Comparison of ENCODE assay signal across 1 cellular context in genomic region chr7:43583424-43584199, GRCh38.
TF ChIP-seq lines count a peak whose summit lies in the region.

No MANE protein-coding gene starts in this region.

TF ChIP-seq in K562, 482 proteins besides CTCF, POLR2A, EP300 and RAD21 (continued from another document and continues in another):
- TF ChIP-seq KDM4B (IDR thresholded peaks at IDR 0.05; ENCODE audit: borderline replicate concordance in 2 of 2, low read depth in 1 of 2) (no peak), HDGF (IDR thresholded peaks at IDR 0.05) (no peak), ZNF133 (CRISPR knock-in tag; IDR thresholded peaks at IDR 0.05) (no peak), LCOR (CRISPR knock-in tag; IDR thresholded peaks at IDR 0.05) (no peak; the same call in 1 of the 2 replicates), RBM15 (IDR thresholded peaks at IDR 0.05; ENCODE audit: insufficient read depth, low read length) (no peak), ZC3H4 (CRISPR knock-in tag; IDR thresholded peaks at IDR 0.05; ENCODE audit: borderline replicate concordance) (no peak), DDX20 (tag; IDR thresholded peaks at IDR 0.05; ENCODE audit: low read depth) (no peak), ZNF175 (CRISPR knock-in tag; IDR thresholded peaks at IDR 0.05; ENCODE audit: low read depth) (no peak), ETS2 (tag; IDR thresholded peaks at IDR 0.05; ENCODE audit: borderline replicate concordance, poor library complexity, severe bottlenecking) (no peak), SOX6 (IDR thresholded peaks at IDR 0.05) (no peak), TBP (optimal IDR thresholded peaks at IDR 0.05; ENCODE audit: low read depth, low read length) (no peak), POLR3G (IDR thresholded peaks at IDR 0.05; ENCODE audit: extremely low read depth, insufficient read length, insufficient replicate concordance) (no peak), ASH1L (IDR thresholded peaks at IDR 0.05; ENCODE audit: borderline replicate concordance, low read depth, partially characterized antibody) (no peak), E4F1 (CRISPR knock-in tag; IDR thresholded peaks at IDR 0.05; ENCODE audit: borderline replicate concordance) (no peak), ELF4 (CRISPR knock-in tag; IDR thresholded peaks at IDR 0.05) (no peak), TAL1 (IDR thresholded peaks at IDR 0.05) (no peak), SETDB1 (IDR thresholded peaks at IDR 0.05; ENCODE audit: low read length) (no peak), ZNF280A (IDR thresholded peaks at IDR 0.05; ENCODE audit: low read depth, partially characterized antibody) (no peak), ZNF121 (CRISPR knock-in tag; conservative IDR thresholded peaks at IDR 0.05) (no peak), ZNF785 (CRISPR knock-in tag; IDR thresholded peaks at IDR 0.05) (no peak), ZNF239 (CRISPR knock-in tag; IDR thresholded peaks at IDR 0.05) (no peak), MBD2 (IDR thresholded peaks at IDR 0.05; ENCODE audit: borderline replicate concordance, low read depth) (no peak), ZFP36 (IDR thresholded peaks at IDR 0.05; ENCODE audit: low read depth, low read length, partially characterized antibody) (no peak), SIN3A (IDR thresholded peaks at IDR 0.05; ENCODE audit: borderline replicate concordance in 2 of 2, control insufficient read depth in 1 of 2, low read depth in 2 of 2, low read length in 2 of 2) (no peak), PTBP1 (IDR thresholded peaks at IDR 0.05; ENCODE audit: low read depth, low read length) (no peak), ARID3B (CRISPR knock-in tag; IDR thresholded peaks at IDR 0.05; ENCODE audit: borderline replicate concordance) (no peak), DNMT1 (IDR thresholded peaks at IDR 0.05) (no peak), ATF6 (CRISPR knock-in tag; IDR thresholded peaks at IDR 0.05) (no peak), ZNF280B (CRISPR knock-in tag; IDR thresholded peaks at IDR 0.05) (no peak), SRSF7 (optimal IDR thresholded peaks at IDR 0.05; ENCODE audit: low read depth, low read length) (no peak), NCOR1 (IDR thresholded peaks at IDR 0.05) (0 out of 2 replicates have a peak, but pooled peaks have one; percentile 15), C11orf30 (IDR thresholded peaks at IDR 0.05; ENCODE audit: low read depth) (peak; percentile 62), RHOXF2B (CRISPR knock-in tag; conservative IDR thresholded peaks at IDR 0.05) (no peak), HBP1 (CRISPR knock-in tag; IDR thresholded peaks at IDR 0.05) (no peak), MBD1 (CRISPR knock-in tag; IDR thresholded peaks at IDR 0.05) (no peak), LARP7 (IDR thresholded peaks at IDR 0.05) (no peak), NR2C2 (CRISPR knock-in tag; IDR thresholded peaks at IDR 0.05) (peak; percentile 61), NR2C2 (tag; IDR thresholded peaks at IDR 0.05) (no peak), ARID1B (IDR thresholded peaks at IDR 0.05) (peak; percentile 48), SMAD1 (IDR thresholded peaks at IDR 0.05; ENCODE audit: low read depth, low read length, partially characterized antibody) (no peak), NKRF (IDR thresholded peaks at IDR 0.05; ENCODE audit: borderline replicate concordance) (no peak), POLR2AphosphoS2 (IDR thresholded peaks at IDR 0.05; ENCODE audit: low read length) (no peak), NR4A1 (CRISPR knock-in tag; IDR thresholded peaks at IDR 0.05) (no peak), NR4A1 (tag; IDR thresholded peaks at IDR 0.05) (no peak), EGR1 (conservative IDR thresholded peaks at IDR 0.05) (no peak), CREBBP (IDR thresholded peaks at IDR 0.05; ENCODE audit: low read depth, low read length) (no peak), ZBTB8A (IDR thresholded peaks at IDR 0.05; ENCODE audit: partially characterized antibody) (no peak), ELK3 (CRISPR knock-in tag; IDR thresholded peaks at IDR 0.05) (no peak), ILF3 (IDR thresholded peaks at IDR 0.05; ENCODE audit: borderline replicate concordance) (no peak), SMARCB1 (IDR thresholded peaks at IDR 0.05; ENCODE audit: insufficient read length, low read depth) (no peak), ZNF444 (CRISPR knock-in tag; IDR thresholded peaks at IDR 0.05) (no peak), KLF13 (tag; IDR thresholded peaks at IDR 0.05; ENCODE audit: borderline replicate concordance, low read depth) (no peak), PHB (CRISPR knock-in tag; IDR thresholded peaks at IDR 0.05) (no peak), SNRNP70 (optimal IDR thresholded peaks at IDR 0.05; ENCODE audit: low read depth, low read length) (no peak), MTA2 (IDR thresholded peaks at IDR 0.05; ENCODE audit: low read depth) (peak; percentile 24), CTCFL (IDR thresholded peaks at IDR 0.05; ENCODE audit: borderline replicate concordance, insufficient read depth, low read depth, low read length, poor library complexity, severe bottlenecking) (peak; percentile 21)
